Comparison of ENCODE assay signal across 11 cellular contexts in the genomic region with DNA sequence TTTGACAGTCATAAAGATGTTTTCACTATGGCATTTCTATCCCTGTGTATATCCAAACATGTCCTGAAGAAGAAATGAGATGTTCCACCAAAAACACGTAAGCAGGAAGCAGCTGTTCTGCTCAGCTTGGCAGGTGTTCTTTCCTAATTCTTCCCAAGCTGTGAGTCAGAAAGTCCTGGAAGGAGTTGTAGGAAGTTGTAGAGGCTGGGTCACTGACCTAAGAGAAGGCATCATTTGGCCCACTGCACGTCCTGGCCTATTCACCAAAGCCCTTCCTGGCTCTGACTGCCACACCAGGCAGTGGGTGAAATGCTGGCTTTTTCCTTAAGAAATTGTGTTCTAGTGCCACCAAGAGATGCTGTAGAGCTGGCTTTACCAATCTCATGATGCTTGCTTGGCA. TPM values are rescaled to one million over a fixed set of nuclear protein-coding genes. Genes with fewer than 3 reads are reported as not detected.
DNase-seq lines count a peak whose midpoint lies in the region; ATAC-seq, FAIRE-seq and TF ChIP-seq lines count a peak whose summit lies in the region.
"Had no signal": no experiment of that assay in that cellular context is flagged by ENCODE, and none has a peak within 500 bp of the region (broad histone marks: within the 10 kb centered on the region; RNA-seq: fewer than 3 reads in every experiment).

No MANE protein-coding gene starts in this region.

- H3K9me3 Mint-ChIP-seq in progenitor cell of endocrine pancreas (ENCODE audit: low read depth), result peaks cover 3% of the 10 kb centered on the region
- H3K9me3 Mint-ChIP-seq in CD14-positive monocyte, result peaks cover 9 to 23% (median 14%) of the 10 kb centered on the region in 7 donors

- H3K27ac Mint-ChIP-seq in progenitor cell of endocrine pancreas (no peak overlapping the region), CD14-positive monocyte (peak overlapping the region in 2 of 7 donors; percentile 6 to 8)

- in situ Hi-C loops in HepG2 (cut with HindIII; ENCODE audit: extremely low pct_ligation_motif_present, low pct_unique_long_range_greater_than_20kb), result no loop called here

- H3K79me2 ChIP-seq in HepG2 (ENCODE audit: insufficient read depth, low read length), result no peaks in the 10 kb centered on the region

- ATAC-seq in right lobe of liver (peak; percentile 21 to 83 (median 52)), HepG2 (no peak), lower lobe of right lung (peak; percentile 41 to 63)

- no peaks in the 10 kb centered on the region for H3K4me1 Mint-ChIP-seq in progenitor cell of endocrine pancreas (ENCODE audit: low read depth)
- H3K4me1 Mint-ChIP-seq in CD14-positive monocyte, result peaks cover 20% of the 10 kb centered on the region
- H3K4me1 Mint-ChIP-seq: IgD-negative memory B cell had no signal

- WGBS in right lobe of liver (ENCODE audit: insufficient coverage, low coverage, low lambda C conversion rate, missing lambda C conversion rate), result 47% methylated on average over 1 of the region's 2 CpGs
- WGBS in HepG2 (ENCODE audit: low lambda C conversion rate), result 21% methylated on average over 2 of the region's 2 CpGs

- TF ChIP-seq CTCF in right lobe of liver (IDR thresholded peaks at IDR 0.05), result no peak
- TF ChIP-seq CTCF in HepG2 (CRISPR knock-in tag; IDR thresholded peaks at IDR 0.05), result no peak
- TF ChIP-seq CTCF in lower lobe of right lung (IDR thresholded peaks at IDR 0.05), result no peak
- TF ChIP-seq CTCF in progenitor cell of endocrine pancreas (IDR thresholded peaks at IDR 0.05; ENCODE audit: unreplicated experiment), result no peak
- TF ChIP-seq CTCF in CD14-positive monocyte (IDR thresholded peaks at IDR 0.05), result no peak

- BruUV-seq in HepG2 (replicated peaks; lab: Mats Ljungman, UMichigan), result no TSS peak

- peaks cover 0 to 2% (median 0%) of the 10 kb centered on the region in 4 donors for H3K9me3 ChIP-seq in right lobe of liver
- H3K9me3 ChIP-seq in HepG2 (ENCODE audit: low read length), result no peaks in the 10 kb centered on the region
- H3K9me3 ChIP-seq in lower lobe of right lung, result no peaks in the 10 kb centered on the region

- no peaks in the 10 kb centered on the region for H3K27me3 ChIP-seq in right lobe of liver
- H3K27me3 ChIP-seq in HepG2 (ENCODE audit: control insufficient read depth in 1 of 2, insufficient read depth in 2 of 2, low read length in 2 of 2), result no peaks in the 10 kb centered on the region
- H3K27me3 ChIP-seq in lower lobe of right lung (ENCODE audit: low read depth), result no peaks in the 10 kb centered on the region
- H3K27me3 ChIP-seq: cardiac muscle cell had no signal

- FAIRE-seq in HepG2 (lab: Jason Lieb, UNC), result no peak

- H2AFZ ChIP-seq in HepG2 (ENCODE audit: low read length), result no peak overlapping the region

- H3K4me3 Mint-ChIP-seq in progenitor cell of endocrine pancreas (ENCODE audit: low read depth) (no peak overlapping the region), CD14-positive monocyte (no peak overlapping the region)
- H3K4me3 Mint-ChIP-seq: IgD-negative memory B cell had no signal

- H3K4me1 ChIP-seq in right lobe of liver (no peaks in the 10 kb centered on the region), HepG2 (ENCODE audit: insufficient read depth, low read length) (no peaks in the 10 kb centered on the region), lower lobe of right lung (no peaks in the 10 kb centered on the region)

- H3K27ac ChIP-seq in right lobe of liver (no peak overlapping the region), HepG2 (ENCODE audit: extremely low read length, insufficient read depth, low read length) (no peak overlapping the region), lower lobe of right lung (no peak overlapping the region)
- H3K27ac ChIP-seq: cardiac muscle cell had no signal

- intact Hi-C loops in right lobe of liver (cut with DNase I), result no loop called here
- intact Hi-C loops in HepG2 (cut with micrococcal nuclease; ENCODE audit: unreplicated experiment), result no loop called here
- intact Hi-C loops in lower lobe of right lung (cut with DNase I), result no loop called here
- intact Hi-C loops in CD14-positive monocyte (cut with micrococcal nuclease), result no loop called here

- TF ChIP-seq POLR2A in right lobe of liver (IDR thresholded peaks at IDR 0.05), result no peak
- TF ChIP-seq POLR2A in HepG2 (IDR thresholded peaks at IDR 0.05; ENCODE audit: insufficient read depth in 1 of 2, low read depth in 2 of 2, low read length in 2 of 2), result no peak

- CTCF ChIA-PET in HepG2 (lab: Yijun Ruan, JAX; ENCODE audit: low intra/inter-chr PET ratio, low total read pairs), result no interaction called here

- POLR2A ChIA-PET in HepG2 (lab: Yijun Ruan, JAX), result no interaction called here

- no peak for DNase-seq in right lobe of liver
- no peak for DNase-seq in HepG2 (ENCODE audit: low spot score)
- peak; percentile 98 for DNase-seq in dermis blood vessel endothelial cell
- DNase-seq in lower lobe of right lung, result no peak
- no peak for DNase-seq in progenitor cell of endocrine pancreas (ENCODE audit: low spot score, unreplicated experiment)
- no peak for DNase-seq in CD14-positive monocyte (ENCODE audit: low spot score)
- DNase-seq in NCI-H2081 (lab: John Stamatoyannopoulos, UW), result no peak
- DNase-seq in mesenteric fat pad (ENCODE audit: low spot score), result no peak
- DNase-seq: NCI-H2171 had no signal

- H3K27me3 Mint-ChIP-seq in progenitor cell of endocrine pancreas (no peaks in the 10 kb centered on the region), CD14-positive monocyte (ENCODE audit: low read depth in 3 of 3) (no peaks in the 10 kb centered on the region)
- H3K27me3 Mint-ChIP-seq: IgD-negative memory B cell had no signal

- H3K4me2 ChIP-seq in HepG2 (ENCODE audit: low read depth, low read length), result no peak overlapping the region

- H3K4me3 ChIP-seq in right lobe of liver, result no peak overlapping the region
- H3K4me3 ChIP-seq in HepG2 (replicated peaks in 1 of 3; ENCODE audit: insufficient read depth in 1 of 3, low read depth in 2 of 3, low read length in 3 of 3), result no peak overlapping the region
- no peak overlapping the region for H3K4me3 ChIP-seq in lower lobe of right lung
- H3K4me3 ChIP-seq: cardiac muscle cell had no signal

- H3K36me3 Mint-ChIP-seq in progenitor cell of endocrine pancreas (ENCODE audit: insufficient read depth) (no peaks in the 10 kb centered on the region), CD14-positive monocyte (peaks cover 42 to 52% of the 10 kb centered on the region in 2 donors)

- no peaks in the 10 kb centered on the region for H4K20me1 ChIP-seq in HepG2 (ENCODE audit: insufficient read depth, low read length)

- no peak for TF ChIP-seq EP300 in HepG2 (IDR thresholded peaks at IDR 0.05; ENCODE audit: low read depth in 2 of 2, low read length in 2 of 2)
- no peak for TF ChIP-seq EP300 in HepG2 (CRISPR knock-in tag; IDR thresholded peaks at IDR 0.05; ENCODE audit: borderline replicate concordance)

- TF ChIP-seq RAD21 in HepG2 (CRISPR knock-in tag; IDR thresholded peaks at IDR 0.05), result no peak

- H3K36me3 ChIP-seq in right lobe of liver, result peaks cover 0 to 3% (median 0%) of the 10 kb centered on the region in 4 donors
- H3K36me3 ChIP-seq in HepG2 (replicated peaks in 1 of 2; ENCODE audit: control insufficient read depth in 1 of 2, insufficient read depth in 2 of 2, low read length in 2 of 2), result no peaks in the 10 kb centered on the region
- H3K36me3 ChIP-seq in lower lobe of right lung, result peaks cover 25% of the 10 kb centered on the region
- H3K36me3 ChIP-seq: cardiac muscle cell had no signal

- no peak overlapping the region for H3K9ac ChIP-seq in HepG2 (ENCODE audit: insufficient read depth, low read depth, low read length)

TF ChIP-seq in HepG2, 621 proteins besides CTCF, POLR2A, EP300 and RAD21 (continues in another document):
- TF ChIP-seq TMF1 (CRISPR knock-in tag; IDR thresholded peaks at IDR 0.05; ENCODE audit: low read depth) (no peak), U2AF1 (optimal IDR thresholded peaks at IDR 0.05; ENCODE audit: low read depth, low read length) (no peak), ZFP41 (CRISPR knock-in tag; IDR thresholded peaks at IDR 0.05; ENCODE audit: borderline replicate concordance) (no peak), ZNF552 (CRISPR knock-in tag; IDR thresholded peaks at IDR 0.05; ENCODE audit: borderline replicate concordance) (no peak), ZEB1 (IDR thresholded peaks at IDR 0.05; ENCODE audit: insufficient replicate concordance, low read depth) (no peak)

RNA-seq across cellular contexts. Expression of a gene that starts 40.3 kb away (rescaled TPM):
- total RNA-seq in right lobe of liver, result 1 to 10 TPM in 5 of 6 experiments, under 1 TPM in 1; 0.86 to 7.4 (median 4.1) TPM
- not detected in 2 replicates for total RNA-seq in HepG2 (2016; rRNA removed; fragmentation: Illumina TruSeq; extraction: Trizol)
- not detected in 2 replicates for total RNA-seq in HepG2 (2016; cell fraction: cytosol; rRNA removed; fragmentation: Illumina TruSeq; extraction: Trizol; ENCODE audit: low read depth)
- not detected in 2 replicates for total RNA-seq in HepG2 (2016; cell fraction: insoluble cytoplasmic fraction; rRNA removed; fragmentation: Illumina TruSeq; extraction: Trizol)
- total RNA-seq in HepG2 (2016; cell fraction: membrane; rRNA removed; fragmentation: Illumina TruSeq; extraction: Trizol), result not detected in 2 replicates
- total RNA-seq in HepG2 (2016; cell fraction: nucleus; rRNA removed; fragmentation: Illumina TruSeq; extraction: Trizol), result not detected in 2 replicates
- 0.03 and 0.07 TPM in 2 replicates for polyA plus RNA-seq in HepG2 (2011; rRNA removed)
- 0.04 TPM in 2 replicates for polyA plus RNA-seq in HepG2 (2011; cell fraction: cytosol; rRNA removed)
- polyA plus RNA-seq in HepG2 (2011; cell fraction: nucleus; rRNA removed), result 0.13 TPM in 1 of 2 replicates, not detected in the other
- polyA plus RNA-seq in HepG2 (2012), result 0.07 TPM in 1 of 2 replicates, not detected in the other
- not detected in 2 replicates for polyA plus RNA-seq in HepG2 (2016; cell fraction: cytosol; fragmentation: Illumina TruSeq; extraction: Trizol; ENCODE audit: low read depth)
- polyA plus RNA-seq in HepG2 (2016; cell fraction: insoluble cytoplasmic fraction; fragmentation: Illumina TruSeq; extraction: Trizol; ENCODE audit: low read depth), result not detected in 2 replicates
- polyA plus RNA-seq in HepG2 (2016; cell fraction: membrane; fragmentation: Illumina TruSeq; extraction: Trizol; ENCODE audit: low read depth), result not detected in 2 replicates
- polyA plus RNA-seq in HepG2 (2016; cell fraction: nucleus; fragmentation: Illumina TruSeq; extraction: Trizol; ENCODE audit: insufficient read depth, low read depth), result not detected in 2 replicates
- polyA minus RNA-seq in HepG2 (2011; rRNA and poly(A)+ RNA removed; ENCODE audit: low replicate concordance), result 1.4 TPM in 1 of 2 replicates, not detected in the other
- polyA minus RNA-seq in HepG2 (2011; cell fraction: cytosol; rRNA and poly(A)+ RNA removed), result 0.44 TPM in 1 of 2 replicates, not detected in the other
- polyA minus RNA-seq in HepG2 (2011; cell fraction: nucleus; rRNA and poly(A)+ RNA removed), result not detected in 2 replicates
- total RNA-seq in dermis blood vessel endothelial cell, result 16.7 and 17.2 TPM in 2 replicates
- total RNA-seq in lower lobe of right lung, result 54.1 TPM
- not detected in 2 replicates for total RNA-seq in progenitor cell of endocrine pancreas
- polyA plus RNA-seq in CD14-positive monocyte, result 100 to 1,000 TPM; 276 to 372 TPM
- total RNA-seq in mesenteric fat pad, result 32.7 TPM
